18 cellular contexts compared by ENCODE assay signal in genomic region chr14:96940009-96940408, GRCh38.
DNase-seq lines count a peak whose midpoint lies in the region; ATAC-seq and TF ChIP-seq lines count a peak whose summit lies in the region.
"Had no signal": no experiment of that assay in that cellular context is flagged by ENCODE, and none has a peak within 500 bp of the region (broad histone marks: within the 10 kb centered on the region; RNA-seq: fewer than 3 reads in every experiment).

No MANE protein-coding gene starts in this region.

- POLR2A ChIA-PET in SK-N-SH (lab: Yijun Ruan, JAX): no interaction called here
- POLR2A ChIA-PET in HCT116 (lab: Charles Lee): no interaction called here

- H3K79me2 ChIP-seq in SK-N-SH (ENCODE audit: insufficient read depth): no peaks in the 10 kb centered on the region
- no peaks in the 10 kb centered on the region for H3K79me2 ChIP-seq in HCT116 (ENCODE audit: insufficient read depth, low read length)

- H3K9me2 ChIP-seq in SK-N-SH (no peaks in the 10 kb centered on the region), HCT116 (ENCODE audit: insufficient read depth) (no peaks in the 10 kb centered on the region)

- no peaks in the 10 kb centered on the region for H3K36me3 Mint-ChIP-seq in HFFc6 (ENCODE audit: low read depth)
- H3K36me3 Mint-ChIP-seq: CD8-positive, alpha-beta T cell had no signal

- no peak overlapping the region for H3K9ac ChIP-seq in SK-N-SH
- H3K9ac ChIP-seq in HCT116 (ENCODE audit: low read length): no peak overlapping the region

- TF ChIP-seq EP300 in SK-N-SH (IDR thresholded peaks at IDR 0.05; ENCODE audit: borderline replicate concordance in 1 of 2, low read depth in 1 of 2, low read length in 1 of 2): no peak

- no peaks in the 10 kb centered on the region for H3K4me1 Mint-ChIP-seq in HFFc6 (ENCODE audit: low read depth)

- H3K27ac Mint-ChIP-seq in HFFc6: no peak overlapping the region
- H3K27ac Mint-ChIP-seq: activated T-helper 2 cell treated with anti-CD3 and anti-CD28 coated beads, Interferon-gamma antibody, Interleukin-2, Interleukin-4, amounts not matched to agents 10 μg/mL and 5 μg/mL and 100 μg/mL, durations not matched to agents 14 hours and 24 hours and 36 hours; CD8-positive, alpha-beta T cell had no signal

- H3K4me1 ChIP-seq in SK-N-SH (ENCODE audit: control insufficient read depth in 1 of 2, insufficient read depth in 2 of 2, low read depth in 1 of 2, low read length in 1 of 2) (no peaks in the 10 kb centered on the region), HCT116 (ENCODE audit: control insufficient read depth in 1 of 2, insufficient read depth in 2 of 2, low read length in 2 of 2) (no peaks in the 10 kb centered on the region)
- H3K4me1 ChIP-seq: body of pancreas, HAP-1, pancreas had no signal

- ATAC-seq in SK-N-SH treated with all-trans-retinoic acid at 6 μM for 48 hours: no peak
- ATAC-seq in HCT116: peak; percentile 67; the same call in 1 of the 2 replicates
- no peak for ATAC-seq in GM19455 (IDR thresholded peaks at IDR 0.05; ENCODE audit: unreplicated experiment)
- ATAC-seq: body of pancreas; CD8-positive, alpha-beta T cell; pancreas had no signal

- CTCF ChIA-PET in SK-N-SH (lab: Yijun Ruan, JAX): no interaction called here
- CTCF ChIA-PET in HCT116 (lab: Charles Lee): no interaction called here

- no peaks in the 10 kb centered on the region for H3F3A ChIP-seq in SK-N-SH (replicated peaks; ENCODE audit: insufficient read depth)

- in situ Hi-C loops in brain microvascular endothelial cell (cut with HindIII; ENCODE audit: low pct_ligation_motif_present, low sequenced_read_pairs): no loop called here

- H3K4me3 ChIP-seq in SK-N-SH (ENCODE audit: low read depth in 2 of 2, low read length in 1 of 2): no peak overlapping the region
- no peak overlapping the region for H3K4me3 ChIP-seq in HCT116 (replicated peaks in 1 of 2; ENCODE audit: low read depth in 1 of 2, low read length in 2 of 2)
- no peak overlapping the region for H3K4me3 ChIP-seq in brain microvascular endothelial cell (ENCODE audit: low read depth, low read length)
- H3K4me3 ChIP-seq: body of pancreas, HAP-1, pancreas had no signal

- DNase-seq in SK-N-SH (no peak), HCT116 (ENCODE audit: low read depth, low spot score) (no peak), RPMI8226 (peak; percentile 3), iris pigment epithelial cell (ENCODE audit: low read depth) (peak; percentile 1), HFFc6 (no peak), brain microvascular endothelial cell (no peak)
- DNase-seq: 8988T; body of pancreas; CD8-positive, alpha-beta T cell; effector CD8-positive, alpha-beta T cell; GF-D8; NCI-H1105 treated with DMSO at 0.1 percent for 48 hours; pancreas; substantia nigra had no signal

- H3K9me3 ChIP-seq in SK-N-SH: no peaks in the 10 kb centered on the region
- H3K9me3 ChIP-seq in HCT116 (ENCODE audit: control insufficient read depth in 1 of 2, insufficient read depth in 1 of 2, low read depth in 1 of 2, low read length in 2 of 2): no peaks in the 10 kb centered on the region
- H3K9me3 ChIP-seq: body of pancreas, HAP-1, pancreas had no signal

- no peaks in the 10 kb centered on the region for H3K36me3 ChIP-seq in SK-N-SH (replicated peaks in 1 of 2; ENCODE audit: control insufficient read depth in 1 of 2, insufficient read depth in 2 of 2, low read length in 1 of 2)
- H3K36me3 ChIP-seq in HCT116 (ENCODE audit: control insufficient read depth in 1 of 2, insufficient read depth in 2 of 2, low read length in 2 of 2): no peaks in the 10 kb centered on the region
- no peaks in the 10 kb centered on the region for H3K36me3 ChIP-seq in brain microvascular endothelial cell (replicated peaks)
- H3K36me3 ChIP-seq: HAP-1, pancreas had no signal

- TF ChIP-seq CTCF in SK-N-SH (IDR thresholded peaks at IDR 0.05) (no peak), HCT116 (IDR thresholded peaks at IDR 0.05 in 2 of 3, conservative IDR thresholded peaks at IDR 0.05 in 1 of 3; ENCODE audit: borderline replicate concordance in 1 of 3, insufficient read depth in 1 of 3, low read depth in 2 of 3, low read length in 2 of 3) (no peak), HFFc6 (IDR thresholded peaks at IDR 0.05) (no peak), brain microvascular endothelial cell (IDR thresholded peaks at IDR 0.05; ENCODE audit: low read depth, low read length, missing control alignments) (no peak)

- intact Hi-C loops in HCT116 (cut with micrococcal nuclease): no loop called here

- H3K27me3 Mint-ChIP-seq in HFFc6 (ENCODE audit: insufficient read depth): no peaks in the 10 kb centered on the region

- H4K20me1 ChIP-seq in SK-N-SH (ENCODE audit: insufficient read depth): no peaks in the 10 kb centered on the region
- no peaks in the 10 kb centered on the region for H4K20me1 ChIP-seq in HCT116 (ENCODE audit: insufficient read depth)

- H3K27ac ChIP-seq in SK-N-SH (ENCODE audit: low read depth in 2 of 2, low read length in 1 of 2): no peak overlapping the region
- no peak overlapping the region for H3K27ac ChIP-seq in HCT116 (ENCODE audit: low read depth, low read length)
- no peak overlapping the region for H3K27ac ChIP-seq in brain microvascular endothelial cell
- H3K27ac ChIP-seq: body of pancreas, pancreas had no signal

- no peak for TF ChIP-seq POLR2A in HCT116 (IDR thresholded peaks at IDR 0.05; ENCODE audit: borderline replicate concordance, extremely low read depth, insufficient read depth, insufficient read length)

- no peaks in the 10 kb centered on the region for H3K27me3 ChIP-seq in SK-N-SH (ENCODE audit: insufficient read depth)
- no peaks in the 10 kb centered on the region for H3K27me3 ChIP-seq in HCT116 (ENCODE audit: insufficient read depth, low read length)
- no peaks in the 10 kb centered on the region for H3K27me3 ChIP-seq in brain microvascular endothelial cell (replicated peaks)
- H3K27me3 ChIP-seq: body of pancreas, pancreas had no signal

- peaks cover 54% of the 10 kb centered on the region for H3K9me3 Mint-ChIP-seq in HFFc6
- H3K9me3 Mint-ChIP-seq: activated T-helper 2 cell treated with anti-CD3 and anti-CD28 coated beads, Interferon-gamma antibody, Interleukin-2, Interleukin-4, amounts not matched to agents 10 μg/mL and 5 μg/mL and 100 μg/mL, durations not matched to agents 14 hours and 24 hours and 36 hours; CD8-positive, alpha-beta T cell had no signal

- no peak for TF ChIP-seq RAD21 in SK-N-SH (IDR thresholded peaks at IDR 0.05; ENCODE audit: low read length)
- TF ChIP-seq RAD21 in HCT116 (IDR thresholded peaks at IDR 0.05; ENCODE audit: low read depth): no peak

- BruUV-seq in HCT116 (replicated peaks; lab: Mats Ljungman, UMichigan): no TSS peak

- no peak overlapping the region for H3K4me2 ChIP-seq in SK-N-SH
- no peak overlapping the region for H3K4me2 ChIP-seq in HCT116 (ENCODE audit: low read length)

- no peak overlapping the region for H2AFZ ChIP-seq in SK-N-SH (ENCODE audit: low read depth)
- no peak overlapping the region for H2AFZ ChIP-seq in HCT116 (ENCODE audit: low read depth, low read length, poor library complexity, severe bottlenecking)

- 23% methylated on average over 3 of the region's 3 CpGs for WGBS in SK-N-SH (ENCODE audit: low lambda C conversion rate)

- RAD21 ChIA-PET in HCT116 (lab: Charles Lee; ENCODE audit: low non-redundant PET in 1 of 2, low total read pairs in 2 of 2, uncharacterized antibody in 2 of 2, unreplicated experiment in 2 of 2): no interaction called here

- H3K4me3 Mint-ChIP-seq in HFFc6: no peak overlapping the region
- H3K4me3 Mint-ChIP-seq: CD8-positive, alpha-beta T cell had no signal

TF ChIP-seq in SK-N-SH, 30 proteins besides CTCF, POLR2A, EP300 and RAD21 (continues in another document):
- no peak for TF ChIP-seq FOSL2 (IDR thresholded peaks at IDR 0.05; ENCODE audit: borderline replicate concordance, low read depth)
- TF ChIP-seq RXRA (IDR thresholded peaks at IDR 0.05; ENCODE audit: borderline replicate concordance, low read depth): no peak
- TF ChIP-seq POLR2AphosphoS5 (IDR thresholded peaks at IDR 0.05; ENCODE audit: low read depth, low read length): no peak
- TF ChIP-seq CHD2 (IDR thresholded peaks at IDR 0.05; ENCODE audit: low read length, partially characterized antibody): no peak

TF ChIP-seq in SK-N-SH treated with all-trans-retinoic acid at 6 μM for 48 hours, 23 proteins besides CTCF, POLR2A, EP300 and RAD21 (continues in another document):
- TF ChIP-seq TCF4 (CRISPR knock-in tag; IDR thresholded peaks at IDR 0.05; ENCODE audit: borderline replicate concordance) (no peak), CSRNP3 (CRISPR knock-in tag; IDR thresholded peaks at IDR 0.05) (no peak), OSR1 (CRISPR knock-in tag; IDR thresholded peaks at IDR 0.05) (no peak), PPARA (CRISPR knock-in tag; IDR thresholded peaks at IDR 0.05; ENCODE audit: borderline replicate concordance) (no peak), ZNF70 (CRISPR knock-in tag; IDR thresholded peaks at IDR 0.05) (no peak)

TF ChIP-seq in HCT116, 20 proteins besides CTCF, POLR2A, EP300 and RAD21:
- TF ChIP-seq REST (IDR thresholded peaks at IDR 0.05; ENCODE audit: low read depth) (peak; percentile 73), POLR2AphosphoS5 (IDR thresholded peaks at IDR 0.05; ENCODE audit: low read depth, low read length) (no peak), ELF1 (IDR thresholded peaks at IDR 0.05; ENCODE audit: borderline replicate concordance, low read depth) (no peak)
TF ChIP-seq in HCT116: peak in this region for 1.

Comparison
In these comparisons a context has a peak if more than half of its experiments do, and no peak if none do; other contexts are left out.
1. DNase-seq: peak in RPMI8226 (single experiment) and iris pigment epithelial cell (single experiment); none in SK-N-SH (single experiment), HCT116 (single experiment), HFFc6 (single experiment) and brain microvascular endothelial cell (single experiment).